30 cellular contexts compared by ENCODE assay signal in the genomic region with DNA sequence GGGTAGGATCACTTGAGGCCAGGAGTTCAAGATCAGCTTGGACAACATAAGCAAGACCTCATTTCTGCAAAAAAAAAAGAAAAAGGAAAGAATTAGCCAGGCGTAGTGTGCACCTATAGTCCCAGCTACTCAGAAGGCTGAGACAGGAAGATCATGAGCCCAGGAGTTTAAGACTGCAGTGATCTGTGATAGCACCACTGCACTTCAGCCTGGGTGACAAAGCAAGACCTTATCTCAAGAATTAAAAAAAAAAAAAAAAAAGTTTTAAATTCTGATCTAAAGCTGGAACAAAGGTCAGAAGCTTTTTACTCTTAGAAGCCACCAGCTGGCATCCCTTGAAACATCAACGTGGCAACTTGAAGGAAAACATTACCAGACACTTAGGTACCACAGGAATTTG.
"Had no signal": no experiment of that assay in that cellular context is flagged by ENCODE, and none has a peak within 500 bp of the region (broad histone marks: within the 10 kb centered on the region; RNA-seq: fewer than 3 reads in every experiment).

No MANE protein-coding gene starts in this region.

- ATAC-seq: activated CD4-positive, alpha-beta T cell treated with anti-CD3 and anti-CD28 coated beads for 36 hours; activated CD8-positive, alpha-beta memory T cell treated with anti-CD3 and anti-CD28 coated beads, Interleukin-2, amount 10 ng/mL, durations not matched to agents 7 days and 5 days; activated CD8-positive, alpha-beta T cell treated with anti-CD3 and anti-CD28 coated beads, Interleukin-2, amount 10 ng/mL, durations not matched to agents 7 days and 5 days; activated naive CD8-positive, alpha-beta T cell treated with anti-CD3 and anti-CD28 coated beads, Interleukin-2, amount 50 U/mL, for 24 hours; foreskin keratinocyte; gastrocnemius medialis; heart left ventricle; T-helper 17 cell had no signal

- H3K9me3 ChIP-seq: adrenal gland, esophagus muscularis mucosa, gastrocnemius medialis, heart left ventricle had no signal

- FAIRE-seq: astrocyte, bronchial epithelial cell had no signal

- H3K4me3 ChIP-seq: adrenal gland, esophagus muscularis mucosa, gastrocnemius medialis, heart left ventricle had no signal

- H3K4me1 ChIP-seq: adrenal gland, foreskin keratinocyte, gastrocnemius medialis had no signal

- H3K36me3 ChIP-seq: brain microvascular endothelial cell, gastrocnemius medialis had no signal

- DNase-seq: activated CD4-positive, alpha-beta memory T cell treated with anti-CD3 and anti-CD28 coated beads for 36 hours; activated CD4-positive, alpha-beta T cell treated with anti-CD3 and anti-CD28 coated beads for 36 hours; activated CD4-positive, alpha-beta T cell treated with anti-CD3 and anti-CD28 coated beads, Interleukin-2, amount 10 ng/mL, durations not matched to agents 24 days and 14 days; activated CD4-positive, CD25-positive, alpha-beta regulatory T cell; activated CD4-positive, CD25-positive, alpha-beta regulatory T cell treated with anti-CD3 and anti-CD28 coated beads, Interleukin-2, amount 50 U/mL, for 72 hours; activated CD8-positive, alpha-beta memory T cell treated with anti-CD3 and anti-CD28 coated beads, Interleukin-2, amount 10 ng/mL, durations not matched to agents 7 days and 5 days; activated CD8-positive, alpha-beta memory T cell treated with anti-CD3 and anti-CD28 coated beads, Interleukin-2, amount 50 U/mL, for 4 hours; activated CD8-positive, alpha-beta T cell treated with anti-CD3 and anti-CD28 coated beads, Interleukin-2, amount 10 ng/mL, durations not matched to agents 7 days and 5 days; activated effector memory CD4-positive, alpha-beta T cell treated with anti-CD3 and anti-CD28 coated beads, Interleukin-2, amount 50 U/mL, for 16 hours; activated naive CD4-positive, alpha-beta T cell treated with anti-CD3 and anti-CD28 coated beads for 36 hours; activated naive CD8-positive, alpha-beta T cell treated with anti-CD3 and anti-CD28 coated beads for 36 hours; activated naive CD8-positive, alpha-beta T cell treated with anti-CD3 and anti-CD28 coated beads, Interleukin-2, amount 50 U/mL, for 24 hours; activated T-cell treated with anti-CD3 and anti-CD28 coated beads, Interleukin-2, amount 50 U/mL, for 1 hour; activated T-cell treated with anti-CD3 and anti-CD28 coated beads, Interleukin-2, amount 50 U/mL, for 48 hours; adrenal gland; brain microvascular endothelial cell; cortex of kidney; dermis blood vessel endothelial cell; effector memory CD4-positive, alpha-beta T cell; endodermal cell; foreskin keratinocyte; gastrocnemius medialis; glutamatergic neuron; heart left ventricle; T-helper 1 cell; T-helper 17 cell; T1000 had no signal

- H3K27ac ChIP-seq: adrenal gland, brain microvascular endothelial cell, esophagus muscularis mucosa, foreskin keratinocyte, gastrocnemius medialis, heart left ventricle had no signal

- H3K27me3 ChIP-seq: adrenal gland, brain microvascular endothelial cell, esophagus muscularis mucosa, foreskin keratinocyte, gastrocnemius medialis, heart left ventricle had no signal
